3 cellular contexts compared by ENCODE assay signal in genomic region chr2:229462144-229462543, GRCh38.
A peak's percentile ranks its signal among the peaks of the same experiment; 100 is the strongest.
TF ChIP-seq lines count a peak whose summit lies in the region.

No MANE protein-coding gene starts in this region.

TF ChIP-seq in HepG2, 621 proteins besides CTCF, POLR2A, EP300 and RAD21 (continued from another document):
- TF ChIP-seq HDAC1 (CRISPR knock-in tag; IDR thresholded peaks at IDR 0.05), result no peak
- TF ChIP-seq ZNF577 (CRISPR knock-in tag; IDR thresholded peaks at IDR 0.05; ENCODE audit: borderline replicate concordance, low read depth), result no peak
- no peak for TF ChIP-seq MYPOP (CRISPR knock-in tag; IDR thresholded peaks at IDR 0.05)
- TF ChIP-seq ZNF7 (CRISPR knock-in tag; IDR thresholded peaks at IDR 0.05), result no peak
- no peak for TF ChIP-seq ZSCAN25 (CRISPR knock-in tag; IDR thresholded peaks at IDR 0.05)
- TF ChIP-seq MAFK (conservative IDR thresholded peaks at IDR 0.05 in 1 of 2, IDR thresholded peaks at IDR 0.05 in 1 of 2; ENCODE audit: low read length in 2 of 2), result peak; percentile 55 to 87
- peak; percentile 76 for TF ChIP-seq MAFF (IDR thresholded peaks at IDR 0.05; ENCODE audit: low read depth, low read length)

TF ChIP-seq in IMR-90, 13 proteins besides CTCF, POLR2A, EP300 and RAD21 (continued from another document):
- peak; percentile 32 for TF ChIP-seq MAFK (IDR thresholded peaks at IDR 0.05; ENCODE audit: low read depth, low read length)
- TF ChIP-seq CHD1 (IDR thresholded peaks at IDR 0.05; ENCODE audit: low read depth, low read length), result no peak
- TF ChIP-seq NFE2L2 (IDR thresholded peaks at IDR 0.05; ENCODE audit: low read depth, low read length), result no peak

TF ChIP-seq in neural cell, 6 proteins besides CTCF, POLR2A, EP300 and RAD21 (continued from another document):
- TF ChIP-seq, protein P1, sequence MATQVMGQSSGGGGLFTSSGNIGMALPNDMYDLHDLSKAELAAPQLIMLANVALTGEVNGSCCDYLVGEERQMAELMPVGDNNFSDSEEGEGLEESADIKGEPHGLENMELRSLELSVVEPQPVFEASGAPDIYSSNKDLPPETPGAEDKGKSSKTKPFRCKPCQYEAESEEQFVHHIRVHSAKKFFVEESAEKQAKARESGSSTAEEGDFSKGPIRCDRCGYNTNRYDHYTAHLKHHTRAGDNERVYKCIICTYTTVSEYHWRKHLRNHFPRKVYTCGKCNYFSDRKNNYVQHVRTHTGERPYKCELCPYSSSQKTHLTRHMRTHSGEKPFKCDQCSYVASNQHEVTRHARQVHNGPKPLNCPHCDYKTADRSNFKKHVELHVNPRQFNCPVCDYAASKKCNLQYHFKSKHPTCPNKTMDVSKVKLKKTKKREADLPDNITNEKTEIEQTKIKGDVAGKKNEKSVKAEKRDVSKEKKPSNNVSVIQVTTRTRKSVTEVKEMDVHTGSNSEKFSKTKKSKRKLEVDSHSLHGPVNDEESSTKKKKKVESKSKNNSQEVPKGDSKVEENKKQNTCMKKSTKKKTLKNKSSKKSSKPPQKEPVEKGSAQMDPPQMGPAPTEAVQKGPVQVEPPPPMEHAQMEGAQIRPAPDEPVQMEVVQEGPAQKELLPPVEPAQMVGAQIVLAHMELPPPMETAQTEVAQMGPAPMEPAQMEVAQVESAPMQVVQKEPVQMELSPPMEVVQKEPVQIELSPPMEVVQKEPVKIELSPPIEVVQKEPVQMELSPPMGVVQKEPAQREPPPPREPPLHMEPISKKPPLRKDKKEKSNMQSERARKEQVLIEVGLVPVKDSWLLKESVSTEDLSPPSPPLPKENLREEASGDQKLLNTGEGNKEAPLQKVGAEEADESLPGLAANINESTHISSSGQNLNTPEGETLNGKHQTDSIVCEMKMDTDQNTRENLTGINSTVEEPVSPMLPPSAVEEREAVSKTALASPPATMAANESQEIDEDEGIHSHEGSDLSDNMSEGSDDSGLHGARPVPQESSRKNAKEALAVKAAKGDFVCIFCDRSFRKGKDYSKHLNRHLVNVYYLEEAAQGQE (IDR thresholded peaks at IDR 0.05; ENCODE audit: borderline replicate concordance), result no peak
